8 cellular contexts compared by ENCODE assay signal in the genomic region with DNA sequence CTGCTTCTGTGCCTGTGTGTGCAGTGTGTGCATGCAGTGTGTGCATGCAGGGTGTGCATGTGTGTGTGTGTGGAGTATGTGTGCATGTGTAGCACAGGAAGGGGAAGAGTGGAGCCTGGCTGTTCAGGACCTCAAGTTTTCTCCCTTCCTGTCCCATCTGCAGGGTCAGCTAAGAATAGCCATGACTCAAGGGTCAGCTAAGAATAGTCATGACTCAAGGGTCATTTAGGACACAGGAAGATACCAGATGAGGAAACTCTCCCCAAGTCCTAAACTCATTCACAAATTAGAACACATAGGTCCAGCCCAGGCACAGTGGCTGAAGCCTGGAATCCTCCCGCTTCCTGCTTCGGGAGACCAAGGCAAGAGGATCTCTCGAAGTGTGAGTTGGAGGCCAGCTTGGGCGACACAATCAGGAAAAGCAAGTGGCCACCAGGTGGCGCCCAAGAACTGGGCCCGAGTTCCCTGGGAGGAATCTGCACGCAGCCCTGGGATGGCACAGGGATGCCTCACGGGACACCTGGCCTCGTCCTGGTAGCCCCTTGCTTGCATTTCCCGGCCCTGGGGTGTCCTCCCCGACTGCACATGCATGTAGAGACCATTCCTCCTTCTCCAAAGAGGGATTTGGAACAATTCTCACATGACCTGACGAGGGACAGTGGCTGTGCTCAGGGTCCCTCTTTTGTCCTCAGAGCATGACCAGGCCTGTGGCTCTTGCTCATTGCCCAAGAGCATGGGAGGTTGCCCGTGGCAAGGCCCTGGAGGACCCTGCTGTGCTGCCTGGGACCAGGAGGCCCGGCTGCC. TPM values are rescaled to one million over a fixed set of nuclear protein-coding genes. Genes with fewer than 3 reads are reported as not detected.
DNase-seq lines count a peak whose midpoint lies in the region; ATAC-seq and TF ChIP-seq lines count a peak whose summit lies in the region.

No MANE protein-coding gene starts in this region.

- ATAC-seq in HG02885 (IDR thresholded peaks at IDR 0.05; ENCODE audit: poor library complexity, unreplicated experiment): peak; percentile 62

- DNase-seq in NCI-H2081 (lab: John Stamatoyannopoulos, UW): peak; percentile 57 to 60
- no peak for DNase-seq in NCI-H2081 treated with DMSO at 0.1 percent for 48 hours (lab: John Stamatoyannopoulos, UW)
- peak; percentile 9 for DNase-seq in NOMO-1 treated with DMSO at 0.1 percent for 48 hours (lab: John Stamatoyannopoulos, UW; ENCODE audit: unreplicated experiment)
- peak; percentile 30 for DNase-seq in activated CD8-positive, alpha-beta memory T cell treated with anti-CD3 and anti-CD28 coated beads, Interleukin-2, amount 50 U/mL, for 24 hours (ENCODE audit: extremely low read depth)
- peak; percentile 26 for DNase-seq in fibroblast of gingiva (ENCODE audit: low read depth)
- no peak for DNase-seq in osteocyte (ENCODE audit: extremely low spot score, unreplicated experiment)
- DNase-seq in type B pancreatic cell (ENCODE audit: extremely low spot score, unreplicated experiment): peak; percentile 75

- H3K4me3 Mint-ChIP-seq in osteocyte (ENCODE audit: unreplicated experiment) (no peak overlapping the region), type B pancreatic cell (no peak overlapping the region)

- peaks cover 10% of the 10 kb centered on the region for H3K27me3 Mint-ChIP-seq in osteocyte (ENCODE audit: unreplicated experiment)
- H3K27me3 Mint-ChIP-seq in type B pancreatic cell: peaks cover 11% of the 10 kb centered on the region

- H3K36me3 Mint-ChIP-seq in osteocyte (ENCODE audit: unreplicated experiment) (no peaks in the 10 kb centered on the region), type B pancreatic cell (no peaks in the 10 kb centered on the region)

- no peak overlapping the region for H3K27ac Mint-ChIP-seq in osteocyte (ENCODE audit: unreplicated experiment)
- H3K27ac Mint-ChIP-seq in type B pancreatic cell: no peak overlapping the region

- H3K4me1 Mint-ChIP-seq in osteocyte (ENCODE audit: unreplicated experiment) (no peaks in the 10 kb centered on the region), type B pancreatic cell (ENCODE audit: unreplicated experiment) (no peaks in the 10 kb centered on the region)

- TF ChIP-seq CTCF in osteocyte (IDR thresholded peaks at IDR 0.05) (peak; percentile 82), type B pancreatic cell (conservative IDR thresholded peaks at IDR 0.05) (peak; percentile 87)

- H3K9me3 Mint-ChIP-seq in osteocyte (ENCODE audit: unreplicated experiment): no peaks in the 10 kb centered on the region
- no peaks in the 10 kb centered on the region for H3K9me3 Mint-ChIP-seq in type B pancreatic cell

RNA-seq across cellular contexts. Expression of a gene that starts 21.4 kb away (rescaled TPM):
- total RNA-seq in osteocyte (86.6 and 88.6 TPM in 2 replicates), type B pancreatic cell (ENCODE audit: low replicate concordance) (31.0 and 38.9 TPM in 2 replicates)

Comparison
In these comparisons a context has a peak if more than half of its experiments do, and no peak if none do; other contexts are left out.
1. DNase-seq: peak in NCI-H2081 (2 of 2), NOMO-1 treated with DMSO at 0.1 percent for 48 hours (single experiment), activated CD8-positive, alpha-beta memory T cell treated with anti-CD3 and anti-CD28 coated beads, Interleukin-2, amount 50 U/mL, for 24 hours (single experiment), fibroblast of gingiva (single experiment) and type B pancreatic cell (single experiment); none in NCI-H2081 treated with DMSO at 0.1 percent for 48 hours (single experiment) and osteocyte (single experiment).